22 cellular contexts compared by ENCODE assay signal in genomic region chr7:159196584-159196983, GRCh38. TPM values are rescaled to one million over a fixed set of nuclear protein-coding genes. Genes with fewer than 3 reads are reported as not detected.
A peak's percentile ranks its signal among the peaks of the same experiment; 100 is the strongest.
DNase-seq lines count a peak whose midpoint lies in the region; ATAC-seq and TF ChIP-seq lines count a peak whose summit lies in the region.
"Had no signal": no experiment of that assay in that cellular context is flagged by ENCODE, and none has a peak within 500 bp of the region (broad histone marks: within the 10 kb centered on the region; RNA-seq: fewer than 3 reads in every experiment).

No MANE protein-coding gene starts in this region.

- no peaks in the 10 kb centered on the region for H3K23me2 ChIP-seq in H9 (ENCODE audit: insufficient read length, low read depth, low read length, poor library complexity, severe bottlenecking)

- H3K4ac ChIP-seq in H9 (ENCODE audit: low read depth, low read length), result no peak overlapping the region

- no peak overlapping the region for H2BK120ac ChIP-seq in H9 (ENCODE audit: low read depth, low read length, poor library complexity, severe bottlenecking)

- no peak overlapping the region for H3K14ac ChIP-seq in H9 (ENCODE audit: insufficient read depth, low read length)

- H3K9ac ChIP-seq in H9 (ENCODE audit: extremely low read depth, insufficient read length, low read length), result no peak overlapping the region
- H3K9ac ChIP-seq: KMS-11 had no signal

- H3K4me1 Mint-ChIP-seq in activated T-cell treated with anti-CD3 and anti-CD28 coated beads, Interleukin-2, amount 50 U/mL, for 24 hours (ENCODE audit: low read depth), result peaks cover 39% of the 10 kb centered on the region
- peaks cover 32 to 75% (median 51%) of the 10 kb centered on the region in 4 donors for H3K4me1 Mint-ChIP-seq in CD4-positive, alpha-beta memory T cell
- H3K4me1 Mint-ChIP-seq in activated CD4-positive, alpha-beta memory T cell treated with anti-CD3 and anti-CD28 coated beads for 36 hours (ENCODE audit: low read depth), result peaks cover 38% of the 10 kb centered on the region
- H3K4me1 Mint-ChIP-seq in natural killer cell, result peaks cover 65 to 76% of the 10 kb centered on the region in 2 donors
- no peaks in the 10 kb centered on the region for H3K4me1 Mint-ChIP-seq in H9

- POLR2A ChIA-PET in CD4-positive, alpha-beta memory T cell (lab: Charles Lee; ENCODE audit: partially characterized antibody), result interaction anchor here (1.2 to 2.1 kb wide), 3 partner anchors 11 to 500 kb away, joined by 3 to 6 read pairs (median 5); no protein-coding TSS in a partner anchor
- POLR2A ChIA-PET in activated CD4-positive, alpha-beta memory T cell treated with anti-CD3 and anti-CD28 coated beads for 36 hours (lab: Charles Lee), result interaction anchor here (0.8 to 1.1 kb wide), 3 partner anchors 10 to 220 kb away, joined by 3 to 7 read pairs (median 3); partner anchors contain the start of gene VIPR2

- no peaks in the 10 kb centered on the region for H3K79me2 ChIP-seq in H9 (ENCODE audit: insufficient read depth, low read length)

- intact Hi-C loops in CD4-positive, alpha-beta memory T cell (cut with micrococcal nuclease), result no loop called here
- intact Hi-C loops in activated CD4-positive, alpha-beta memory T cell treated with anti-CD3 and anti-CD28 coated beads for 36 hours (cut with micrococcal nuclease), result loop anchor here (2.0 to 5.0 kb wide), 4 partner anchors 52 to 540 kb away; partner anchors contain the start of gene VIPR2
- intact Hi-C loops in natural killer cell (cut with micrococcal nuclease), result loop anchor here (5.0 kb wide), 3 partner anchors 49 to 379 kb away; no protein-coding TSS in a partner anchor

- no peak for ATAC-seq in natural killer cell
- no peak for ATAC-seq in GM19463 (IDR thresholded peaks at IDR 0.05; ENCODE audit: unreplicated experiment)

- CTCF ChIA-PET in CD4-positive, alpha-beta memory T cell (lab: Charles Lee; ENCODE audit: partially characterized antibody), result interaction anchor here (1.2 kb wide), 1 partner anchor 18 kb away, joined by 3 read pairs; no protein-coding TSS in a partner anchor
- CTCF ChIA-PET in activated CD4-positive, alpha-beta memory T cell treated with anti-CD3 and anti-CD28 coated beads for 36 hours (lab: Charles Lee), result no interaction called here

- no peak for DNase-seq in activated T-cell treated with anti-CD3 and anti-CD28 coated beads, Interleukin-2, amount 50 U/mL, for 24 hours
- DNase-seq in activated T-cell treated with anti-CD3 and anti-CD28 coated beads for 4 hours (no peak), natural killer cell (no peak), activated gamma-delta T cell (lab: John Stamatoyannopoulos, UW) (no peak), H9 (no peak)
- no peak for DNase-seq in CD4-positive, alpha-beta memory T cell
- DNase-seq in activated CD4-positive, alpha-beta memory T cell treated with anti-CD3 and anti-CD28 coated beads for 36 hours, result no peak
- DNase-seq: activated CD4-positive, CD25-positive, alpha-beta regulatory T cell; NCI-H1092 treated with DMSO at 0.1 percent for 48 hours; NCI-H226; NCI-H774; posterior cingulate gyrus; sigmoid colon; T1000 had no signal

- H3K27me3 Mint-ChIP-seq in activated T-cell treated with anti-CD3 and anti-CD28 coated beads, Interleukin-2, amount 50 U/mL, for 24 hours, result no peaks in the 10 kb centered on the region
- no peaks in the 10 kb centered on the region for H3K27me3 Mint-ChIP-seq in CD4-positive, alpha-beta memory T cell
- H3K27me3 Mint-ChIP-seq in activated CD4-positive, alpha-beta memory T cell treated with anti-CD3 and anti-CD28 coated beads for 36 hours, result no peaks in the 10 kb centered on the region
- H3K27me3 Mint-ChIP-seq in natural killer cell (ENCODE audit: low read depth in 2 of 2) (no peaks in the 10 kb centered on the region), H9 (ENCODE audit: low read depth) (peaks cover 2% of the 10 kb centered on the region)

- H2BK5ac ChIP-seq in H9 (ENCODE audit: insufficient read length, low read length), result no peak overlapping the region

- no peak overlapping the region for H4K91ac ChIP-seq in H9 (ENCODE audit: insufficient read length, low read depth, low read length)

- H3K4me3 ChIP-seq in CD4-positive, alpha-beta memory T cell (ENCODE audit: low read length in 2 of 2), result no peak overlapping the region
- H3K4me3 ChIP-seq: coronary artery, sigmoid colon, SJCRH30, tibial nerve had no signal

- no peaks in the 10 kb centered on the region for H3K79me1 ChIP-seq in H9 (ENCODE audit: insufficient read depth, low read depth, low read length, poor library complexity, severe bottlenecking)

- H2AFZ ChIP-seq in H9 (ENCODE audit: low read length), result no peak overlapping the region

- TF ChIP-seq CTCF in natural killer cell (IDR thresholded peaks at IDR 0.05) (no peak), H9 (conservative IDR thresholded peaks at IDR 0.05) (no peak)

- no peaks in the 10 kb centered on the region for H4K20me1 ChIP-seq in H9 (ENCODE audit: control insufficient read depth, insufficient read depth, insufficient read length)

- H4K5ac ChIP-seq in H9 (ENCODE audit: insufficient read length, low read depth, low read length), result no peak overlapping the region

- H3K4me3 Mint-ChIP-seq in activated T-cell treated with anti-CD3 and anti-CD28 coated beads, Interleukin-2, amount 50 U/mL, for 24 hours, result peak overlapping the region; percentile 23
- peak overlapping the region; percentile 77 to 92 (median 88) for H3K4me3 Mint-ChIP-seq in CD4-positive, alpha-beta memory T cell
- H3K4me3 Mint-ChIP-seq in activated CD4-positive, alpha-beta memory T cell treated with anti-CD3 and anti-CD28 coated beads for 36 hours, result peak overlapping the region; percentile 12
- peak overlapping the region; percentile 91 for H3K4me3 Mint-ChIP-seq in natural killer cell
- H3K4me3 Mint-ChIP-seq in H9, result no peak overlapping the region; a peak in 1 of 5 replicates
- H3K4me3 Mint-ChIP-seq: brain had no signal

- no peaks in the 10 kb centered on the region for H3K27me3 ChIP-seq in CD4-positive, alpha-beta memory T cell (ENCODE audit: insufficient read depth, low read length)
- no peaks in the 10 kb centered on the region for H3K27me3 ChIP-seq in H9 (ENCODE audit: insufficient read depth, low read length)
- H3K27me3 ChIP-seq: sigmoid colon, SJCRH30, tibial nerve had no signal

- no peak overlapping the region for H3K23ac ChIP-seq in H9 (ENCODE audit: insufficient read length, low read depth, low read length)

- no peak overlapping the region for H2AK5ac ChIP-seq in H9 (ENCODE audit: insufficient read length, low read length)

- no peak overlapping the region for H3T11ph ChIP-seq in H9 (ENCODE audit: low read length)

- H3K27ac ChIP-seq in CD4-positive, alpha-beta memory T cell (ENCODE audit: low read depth, low read length), result peak overlapping the region; percentile 57
- no peak overlapping the region for H3K27ac ChIP-seq in H9 (ENCODE audit: insufficient read length, low read depth, low read length)
- H3K27ac ChIP-seq: coronary artery, tibial nerve had no signal

- H3K36me3 Mint-ChIP-seq in activated T-cell treated with anti-CD3 and anti-CD28 coated beads, Interleukin-2, amount 50 U/mL, for 24 hours (ENCODE audit: low read depth), result no peaks in the 10 kb centered on the region
- H3K36me3 Mint-ChIP-seq in CD4-positive, alpha-beta memory T cell, result no peaks in the 10 kb centered on the region
- no peaks in the 10 kb centered on the region for H3K36me3 Mint-ChIP-seq in activated CD4-positive, alpha-beta memory T cell treated with anti-CD3 and anti-CD28 coated beads for 36 hours
- H3K36me3 Mint-ChIP-seq in natural killer cell (peaks cover 12% of the 10 kb centered on the region), H9 (ENCODE audit: insufficient read depth in 1 of 3, low read depth in 3 of 3) (peaks cover 0 to 11% (median 0%) of the 10 kb centered on the region in 3 experiments; a peak in 3 of 7 replicates)
- H3K36me3 Mint-ChIP-seq: brain; stimulated activated memory B cell treated with anti-CD40 and anti-IgM and Interleukin-4, amounts not matched to agents 10 μg/mL and 1 μg/mL and 100 μg/mL, for 72 hours had no signal

- H3K27ac Mint-ChIP-seq in activated T-cell treated with anti-CD3 and anti-CD28 coated beads, Interleukin-2, amount 50 U/mL, for 24 hours, result peak overlapping the region; percentile 94
- peak overlapping the region; percentile 88 to 97 (median 96) for H3K27ac Mint-ChIP-seq in CD4-positive, alpha-beta memory T cell
- H3K27ac Mint-ChIP-seq in activated CD4-positive, alpha-beta memory T cell treated with anti-CD3 and anti-CD28 coated beads for 36 hours, result peak overlapping the region; percentile 98
- H3K27ac Mint-ChIP-seq in natural killer cell, result peak overlapping the region; percentile 96 to 100
- H3K27ac Mint-ChIP-seq in H9, result no peak overlapping the region
- H3K27ac Mint-ChIP-seq: brain had no signal

- H2BK15ac ChIP-seq in H9 (ENCODE audit: low read depth, low read length), result no peak overlapping the region

- WGBS in H9 (ENCODE audit: extremely low coverage, insufficient read length, low lambda C conversion rate), result no CpG with 5 or more reads among the region's 8 CpGs

- no peak overlapping the region for H4K8ac ChIP-seq in H9 (replicated peaks; ENCODE audit: insufficient read length, low read depth, low read length)

- H3K36me3 ChIP-seq in CD4-positive, alpha-beta memory T cell (ENCODE audit: insufficient read depth, low read length), result no peaks in the 10 kb centered on the region
- H3K36me3 ChIP-seq: sigmoid colon, SJCRH30, tibial nerve had no signal

- H3K9me3 Mint-ChIP-seq in activated T-cell treated with anti-CD3 and anti-CD28 coated beads, Interleukin-2, amount 50 U/mL, for 24 hours, result no peaks in the 10 kb centered on the region
- H3K9me3 Mint-ChIP-seq in CD4-positive, alpha-beta memory T cell, result no peaks in the 10 kb centered on the region
- no peaks in the 10 kb centered on the region for H3K9me3 Mint-ChIP-seq in activated CD4-positive, alpha-beta memory T cell treated with anti-CD3 and anti-CD28 coated beads for 36 hours
- H3K9me3 Mint-ChIP-seq in natural killer cell, result no peaks in the 10 kb centered on the region
- H3K9me3 Mint-ChIP-seq in H9, result peaks cover 0 to 87% of the 10 kb centered on the region in 2 experiments; a peak in 2 of 5 replicates
- H3K9me3 Mint-ChIP-seq: stimulated activated memory B cell treated with anti-CD40 and anti-IgM and Interleukin-4, amounts not matched to agents 10 μg/mL and 1 μg/mL and 100 μg/mL, for 72 hours had no signal

- H3K9me3 ChIP-seq in CD4-positive, alpha-beta memory T cell (ENCODE audit: control insufficient read depth in 1 of 2, low read length in 2 of 2), result no peaks in the 10 kb centered on the region
- H3K9me3 ChIP-seq in H9 (ENCODE audit: control insufficient read depth, low read depth, low read length), result no peaks in the 10 kb centered on the region
- H3K9me3 ChIP-seq: sigmoid colon, SJCRH30, tibial nerve had no signal

- no peak overlapping the region for H2BK12ac ChIP-seq in H9 (ENCODE audit: insufficient read length, low read depth, low read length)

- H3K18ac ChIP-seq in H9 (ENCODE audit: insufficient read length, low read depth, low read length), result no peak overlapping the region

- no peak overlapping the region for H2BK20ac ChIP-seq in H9 (ENCODE audit: low read depth, low read length, poor library complexity, severe bottlenecking)

- H3K4me2 ChIP-seq in H9 (ENCODE audit: insufficient read depth, insufficient read length, low read length), result no peak overlapping the region

- no peak overlapping the region for H3K56ac ChIP-seq in H9 (ENCODE audit: insufficient read length, low read depth, low read length)

- H3K4me1 ChIP-seq in CD4-positive, alpha-beta memory T cell (ENCODE audit: insufficient read depth, low read length), result peaks cover 58% of the 10 kb centered on the region
- H3K4me1 ChIP-seq in H9 (ENCODE audit: insufficient read depth, low read length), result peaks cover 7% of the 10 kb centered on the region; the same call in 1 of the 2 replicates
- H3K4me1 ChIP-seq: tibial nerve had no signal

RNA-seq across cellular contexts. Expression of gene VIPR2, which starts 51.9 kb away (rescaled TPM):
- total RNA-seq in CD4-positive, alpha-beta memory T cell, result under 1 TPM in 1 of 2 experiments, not detected in 1; 0.17 TPM
- polyA plus RNA-seq in CD4-positive, alpha-beta memory T cell, result under 1 TPM in 1 of 2 donors, not detected in 1; 0.15 TPM
- total RNA-seq in activated CD4-positive, alpha-beta memory T cell treated with anti-CD3 and anti-CD28 coated beads for 36 hours, result under 1 TPM; 0.55 to 0.56 TPM
- total RNA-seq in natural killer cell (1 to 10 TPM; 2.2 to 4.9 (median 4.7) TPM), H9 (2021) (1.5 and 1.6 TPM in 2 replicates)
- total RNA-seq: HT-29 had no signal

Comparison
In these comparisons a context has a peak if more than half of its experiments do, and no peak if none do; other contexts are left out.
1. H3K27ac Mint-ChIP-seq: peak in activated T-cell treated with anti-CD3 and anti-CD28 coated beads, Interleukin-2, amount 50 U/mL, for 24 hours (single experiment), CD4-positive, alpha-beta memory T cell (7 of 7), activated CD4-positive, alpha-beta memory T cell treated with anti-CD3 and anti-CD28 coated beads for 36 hours (single experiment) and natural killer cell (2 of 2); none in H9 (0 of 3).
2. H3K4me3 Mint-ChIP-seq: peak in activated T-cell treated with anti-CD3 and anti-CD28 coated beads, Interleukin-2, amount 50 U/mL, for 24 hours (single experiment), CD4-positive, alpha-beta memory T cell (8 of 8), activated CD4-positive, alpha-beta memory T cell treated with anti-CD3 and anti-CD28 coated beads for 36 hours (single experiment) and natural killer cell (single experiment); none in H9 (0 of 2).